36 cellular contexts compared by ENCODE assay signal in genomic region chr6:68693271-68693670, GRCh38. TPM values are rescaled to one million over a fixed set of nuclear protein-coding genes. Genes with fewer than 3 reads are reported as not detected.
"Had no signal": no experiment of that assay in that cellular context is flagged by ENCODE, and none has a peak within 500 bp of the region (broad histone marks: within the 10 kb centered on the region; RNA-seq: fewer than 3 reads in every experiment).

No MANE protein-coding gene starts in this region.

- H3K4me2 ChIP-seq: KMS-11 had no signal

- H3K27ac ChIP-seq: KMS-11 had no signal

- H3K9me3 ChIP-seq: MG63 had no signal

- H3K9ac ChIP-seq: KMS-11 had no signal

- DNase-seq: Karpas-422, Kasumi-1, MG63, MM.1S, MV-4-11, NCI-H1048, NCI-H1092, NCI-H1092 treated with DMSO at 0.1 percent for 48 hours, NCI-H1105, NCI-H1105 treated with DMSO at 0.1 percent for 48 hours, NCI-H1417, NCI-H1417 treated with DMSO at 0.1 percent for 48 hours, NCI-H1436, NCI-H1436 treated with DMSO at 0.1 percent for 48 hours, NCI-H146, NCI-H1694, NCI-H1694 treated with DMSO at 0.1 percent for 48 hours, NCI-H187, NCI-H187 treated with DMSO at 0.1 percent for 48 hours, NCI-H1930, NCI-H2029, NCI-H2029 treated with DMSO at 0.1 percent for 48 hours, NCI-H2081, NCI-H2081 treated with DMSO at 0.1 percent for 48 hours, NCI-H2107, NCI-H2171, NCI-H2171 treated with DMSO at 0.1 percent for 48 hours, NCI-H2227 treated with DMSO at 0.1 percent for 48 hours, NCI-H226, NCI-H345, NCI-H510A, NCI-H510A treated with DMSO at 0.1 percent for 48 hours, NCI-H524 had no signal

- H3K36me3 ChIP-seq: MG63 had no signal

- H3K4me3 ChIP-seq: MG63 had no signal

- H3K27me3 ChIP-seq: MG63 had no signal

RNA-seq across cellular contexts. Expression of gene ADGRB3, which starts 58.2 kb away (rescaled TPM):
- total RNA-seq: LHCN-M2, MCF 10A had no signal
